18 cellular contexts compared by ENCODE assay signal in the genomic region with DNA sequence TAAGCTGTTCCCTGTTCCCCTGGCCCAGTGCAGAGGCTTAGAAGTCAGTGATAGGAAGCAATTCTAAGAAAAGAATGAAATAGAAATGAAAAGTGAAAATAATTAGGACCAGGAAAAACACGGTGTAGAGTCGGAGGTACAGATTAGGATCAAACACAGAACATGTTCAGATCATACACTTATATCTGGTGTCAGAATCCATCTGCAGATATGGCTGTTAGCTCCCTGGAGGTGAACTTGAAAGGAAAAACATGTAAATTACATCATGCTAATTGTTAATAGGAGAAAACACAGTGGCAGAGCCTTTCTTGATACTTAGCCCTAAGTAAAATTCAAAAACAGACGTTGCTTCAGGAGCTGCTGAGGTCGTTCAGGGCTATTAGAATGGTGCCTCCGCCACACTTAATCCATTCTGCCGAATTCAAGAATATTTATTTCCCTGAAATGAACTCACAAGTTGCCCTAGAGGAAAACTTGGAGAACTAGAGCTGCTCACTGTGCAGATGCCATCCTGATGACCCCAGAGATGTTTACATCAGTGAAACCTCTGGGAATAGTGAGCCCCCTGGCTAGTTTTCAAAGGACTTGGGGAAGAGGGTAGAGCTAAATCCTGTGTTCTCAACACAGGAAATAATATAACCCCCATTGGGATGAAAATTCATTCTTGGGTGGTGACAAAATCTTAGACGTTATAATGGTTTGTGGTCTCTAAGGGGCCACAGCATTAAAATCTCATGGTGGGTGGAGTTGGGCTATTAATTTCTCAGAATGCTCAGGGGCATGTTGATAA. TPM values are rescaled to one million over a fixed set of nuclear protein-coding genes. Genes with fewer than 3 reads are reported as not detected.
DNase-seq lines count a peak whose midpoint lies in the region; ATAC-seq, FAIRE-seq and TF ChIP-seq lines count a peak whose summit lies in the region.
"Had no signal": no experiment of that assay in that cellular context is flagged by ENCODE, and none has a peak within 500 bp of the region (broad histone marks: within the 10 kb centered on the region; RNA-seq: fewer than 3 reads in every experiment).

No MANE protein-coding gene starts in this region.

- H3K4me3 Mint-ChIP-seq in CD4-positive, alpha-beta T cell = no peak overlapping the region
- peak overlapping the region in 1 of 5 donors; percentile 24 for H3K4me3 Mint-ChIP-seq in immature natural killer cell

- no peak overlapping the region for H3K4me2 ChIP-seq in hepatocyte

- no peaks in the 10 kb centered on the region for H3K79me2 ChIP-seq in ACC112 (ENCODE audit: control insufficient read depth, insufficient read depth, low read length, unreplicated experiment)
- no peaks in the 10 kb centered on the region for H3K79me2 ChIP-seq in hepatocyte

- no peak for DNase-seq in CD4-positive, alpha-beta T cell
- DNase-seq in T1000 (lab: John Stamatoyannopoulos, UW) (peak; percentile 15), immature natural killer cell (no peak), hepatocyte (ENCODE audit: low spot score) (no peak), RCC 7860 (ENCODE audit: low spot score) (no peak)
- DNase-seq: C1 segment of cervical spinal cord; erythroblast; head of caudate nucleus; kidney; midbrain; NCI-H1417; NCI-H345; occipital lobe; stimulated activated CD4-positive, alpha-beta T cell treated with anti-CD3 and anti-CD28 coated beads, Interleukin-2, amount 100 ng/mL, for 48 hours had no signal

- WGBS in hepatocyte (ENCODE audit: low lambda C conversion rate, missing lambda C conversion rate) = 70% methylated on average over 7 of the region's 7 CpGs

- no peaks in the 10 kb centered on the region for H3K9me3 Mint-ChIP-seq in CD4-positive, alpha-beta T cell
- H3K9me3 Mint-ChIP-seq in immature natural killer cell = no peaks in the 10 kb centered on the region

- POLR2A ChIA-PET in CD4-positive, alpha-beta T cell (lab: Charles Lee) = interaction anchor here (1.5 to 1.8 kb wide), 2 partner anchors 25 to 30 kb away, joined by 3 to 4 read pairs; no protein-coding TSS in a partner anchor

- H3K27ac ChIP-seq in ACC112 (ENCODE audit: low read depth, low read length) = peak overlapping the region; percentile 44; the same call in 1 of the 2 replicates
- H3K27ac ChIP-seq in CD4-positive, alpha-beta T cell (ENCODE audit: low read depth, low read length) = no peak overlapping the region
- no peak overlapping the region for H3K27ac ChIP-seq in hepatocyte

- FAIRE-seq in RCC 7860 (lab: Jason Lieb, UNC) = no peak
- FAIRE-seq: GM12878, kidney had no signal

- no peaks in the 10 kb centered on the region for H4K20me1 ChIP-seq in hepatocyte (ENCODE audit: insufficient read depth, poor library complexity, severe bottlenecking)

- H3K9me3 ChIP-seq in CD4-positive, alpha-beta T cell (ENCODE audit: control insufficient read depth, low read length) = no peaks in the 10 kb centered on the region
- no peaks in the 10 kb centered on the region for H3K9me3 ChIP-seq in hepatocyte (ENCODE audit: low read depth)
- H3K9me3 ChIP-seq: HAP-1 had no signal

- no peak for ATAC-seq in CD4-positive, alpha-beta T cell (ENCODE audit: poor library complexity)
- ATAC-seq in HG03571 (IDR thresholded peaks at IDR 0.05; ENCODE audit: unreplicated experiment) = no peak
- ATAC-seq: GM12878 had no signal

- intact Hi-C loops in CD4-positive, alpha-beta T cell (cut with DNase I, micrococcal nuclease) = loop anchor here in 1 of 2 experiments (2.0 to 10.0 kb wide), 3 partner anchors 25 to 939 kb away; partner anchors contain the start of gene SLC66A3

- H3K4me1 ChIP-seq in ACC112 (ENCODE audit: control insufficient read depth, insufficient read depth, low read length, unreplicated experiment) = peaks cover 17% of the 10 kb centered on the region
- peaks cover 18% of the 10 kb centered on the region for H3K4me1 ChIP-seq in hepatocyte (ENCODE audit: insufficient read depth)
- H3K4me1 ChIP-seq: HAP-1 had no signal

- CTCF ChIA-PET in CD4-positive, alpha-beta T cell (lab: Charles Lee) = interaction anchor here (0.7 to 1.9 kb wide), 4 partner anchors 17 to 81 kb away, joined by 3 to 7 read pairs (median 3); no protein-coding TSS in a partner anchor

- no peaks in the 10 kb centered on the region for H3K27me3 ChIP-seq in ACC112 (ENCODE audit: insufficient read depth, low read length)
- no peaks in the 10 kb centered on the region for H3K27me3 ChIP-seq in CD4-positive, alpha-beta T cell (ENCODE audit: control insufficient read depth, insufficient read depth, low read length)
- no peaks in the 10 kb centered on the region for H3K27me3 ChIP-seq in hepatocyte

- H3K36me3 ChIP-seq in ACC112 (ENCODE audit: insufficient read depth, low read length) (no peaks in the 10 kb centered on the region), hepatocyte (replicated peaks; ENCODE audit: insufficient read depth, low read depth) (no peaks in the 10 kb centered on the region)

- H3K27ac Mint-ChIP-seq in CD4-positive, alpha-beta T cell = peak overlapping the region; percentile 93
- H3K27ac Mint-ChIP-seq in immature natural killer cell = peak overlapping the region; percentile 48 to 94 (median 82)

- H3K9me2 ChIP-seq in hepatocyte (replicated peaks; ENCODE audit: insufficient read depth) = no peaks in the 10 kb centered on the region

- H3K4me3 ChIP-seq in ACC112 (ENCODE audit: low read depth, low read length) = no peak overlapping the region
- no peak overlapping the region for H3K4me3 ChIP-seq in hepatocyte
- H3K4me3 ChIP-seq: GM12878, HAP-1 had no signal

- H2AFZ ChIP-seq in ACC112 (ENCODE audit: low read length, unreplicated experiment) (no peak overlapping the region), hepatocyte (no peak overlapping the region)

- no peaks in the 10 kb centered on the region for H3K27me3 Mint-ChIP-seq in CD4-positive, alpha-beta T cell
- H3K27me3 Mint-ChIP-seq in immature natural killer cell (ENCODE audit: low read depth in 3 of 3) = peaks cover 0 to 1% (median 1%) of the 10 kb centered on the region in 3 donors

- no peak for TF ChIP-seq CTCF in CD4-positive, alpha-beta T cell (IDR thresholded peaks at IDR 0.05)
- no peak for TF ChIP-seq CTCF in hepatocyte (IDR thresholded peaks at IDR 0.05; ENCODE audit: poor library complexity)

- H3K36me3 Mint-ChIP-seq in CD4-positive, alpha-beta T cell (ENCODE audit: low read depth) = peaks cover 76% of the 10 kb centered on the region
- H3K36me3 Mint-ChIP-seq in immature natural killer cell = peaks cover 26 to 33% (median 30%) of the 10 kb centered on the region in 3 donors

- peaks cover 42% of the 10 kb centered on the region for H3K4me1 Mint-ChIP-seq in CD4-positive, alpha-beta T cell (ENCODE audit: low read depth)
- peaks cover 41 to 56% of the 10 kb centered on the region in 2 donors for H3K4me1 Mint-ChIP-seq in immature natural killer cell

RNA-seq across cellular contexts. Expression of gene LPIN1, which starts 27.5 kb away (rescaled TPM):
- total RNA-seq in CD4-positive, alpha-beta T cell = 100 to 1,000 TPM; 115 to 128 TPM
- polyA plus RNA-seq in immature natural killer cell = 10 to 100 TPM; 14.1 to 34.0 (median 16.3) TPM
- total RNA-seq in hepatocyte = 35.3 and 42.6 TPM in 2 replicates
- polyA plus RNA-seq in hepatocyte = 34.5 and 45.8 TPM in 2 replicates
